In genomic region chr16:69761983-69762842, GRCh38 we compare ENCODE assay signal across 8 cellular contexts. TPM values are rescaled to one million over a fixed set of nuclear protein-coding genes. Genes with fewer than 3 reads are reported as not detected.
DNase-seq lines count a peak whose midpoint lies in the region; ATAC-seq and TF ChIP-seq lines count a peak whose summit lies in the region.

Gene WWP2 (plus strand): TSS chr16:69762332. CDS start chr16:69787011, 24,679 bp downstream.

- H3K36me3 ChIP-seq in ACC112 (ENCODE audit: insufficient read depth, low read length): no peaks in the 10 kb centered on the region
- no peaks in the 10 kb centered on the region for H3K36me3 ChIP-seq in colonic mucosa

- no peak for TF ChIP-seq CTCF in colonic mucosa (IDR thresholded peaks at IDR 0.05)

- peak within 1 kb of the TSS; percentile 96 to 99 for H3K9ac ChIP-seq in colonic mucosa (ENCODE audit: low read depth in 2 of 2, low read length in 2 of 2)

- H3K4me3 ChIP-seq in ACC112 (ENCODE audit: low read depth, low read length) (peak within 1 kb of the TSS; percentile 98), colonic mucosa (peak within 1 kb of the TSS; percentile 91)

- H2AFZ ChIP-seq in ACC112 (ENCODE audit: low read length, unreplicated experiment): peak within 1 kb of the TSS; percentile 96

- intact Hi-C loops in activated CD4-positive, alpha-beta T cell treated with anti-CD3 and anti-CD28 coated beads, Interleukin-2, amount 10 ng/mL, durations not matched to agents 24 days and 14 days (cut with micrococcal nuclease): loop anchor here (1.0 to 5.0 kb wide), 2 partner anchors 8 to 195 kb away; partner anchors contain the start of genes NFAT5 and NOB1
- intact Hi-C loops in colonic mucosa (cut with DNase I): no loop called here

- no peaks in the 10 kb centered on the region for H3K9me3 ChIP-seq in colonic mucosa

- H3K27me3 Mint-ChIP-seq in activated CD4-positive, alpha-beta T cell treated with anti-CD3 and anti-CD28 coated beads, Interleukin-2, amount 10 ng/mL, durations not matched to agents 24 days and 14 days: no peaks in the 10 kb centered on the region

- DNase-seq in NCI-H460 (ENCODE audit: extremely low read depth, low read depth): peak; percentile 38
- DNase-seq in activated CD4-positive, alpha-beta T cell treated with anti-CD3 and anti-CD28 coated beads, Interleukin-2, amount 10 ng/mL, durations not matched to agents 24 days and 14 days: peak; percentile 92
- DNase-seq in colonic mucosa: peak; percentile 75
- peak; percentile 96 for DNase-seq in left kidney (ENCODE audit: low read depth, low spot score)
- peak; percentile 74 for DNase-seq in stimulated activated CD4-positive, alpha-beta T cell treated with anti-CD3 and anti-CD28 coated beads, Interleukin-1b, Interleukin-23, amount 100 ng/mL, for 48 hours

- H3K36me3 Mint-ChIP-seq in activated CD4-positive, alpha-beta T cell treated with anti-CD3 and anti-CD28 coated beads, Interleukin-2, amount 10 ng/mL, durations not matched to agents 24 days and 14 days (ENCODE audit: low read depth): peaks cover 16% of the 10 kb centered on the region

- H3K79me2 ChIP-seq in ACC112 (ENCODE audit: control insufficient read depth, insufficient read depth, low read length, unreplicated experiment): peaks cover 9% of the 10 kb centered on the region

- H3K9me3 Mint-ChIP-seq in activated CD4-positive, alpha-beta T cell treated with anti-CD3 and anti-CD28 coated beads, Interleukin-2, amount 10 ng/mL, durations not matched to agents 24 days and 14 days: no peaks in the 10 kb centered on the region

- peak within 1 kb of the TSS; percentile 71 for H3K27ac ChIP-seq in ACC112 (ENCODE audit: low read depth, low read length)
- peak within 1 kb of the TSS; percentile 90 for H3K27ac ChIP-seq in colonic mucosa

- peak within 1 kb of the TSS; percentile 95 for H3K27ac Mint-ChIP-seq in activated CD4-positive, alpha-beta T cell treated with anti-CD3 and anti-CD28 coated beads, Interleukin-2, amount 10 ng/mL, durations not matched to agents 24 days and 14 days

- H3K4me1 ChIP-seq in ACC112 (ENCODE audit: control insufficient read depth, insufficient read depth, low read length, unreplicated experiment) (peaks cover 9% of the 10 kb centered on the region), colonic mucosa (peaks cover 4% of the 10 kb centered on the region)

- H3K4me1 Mint-ChIP-seq in activated CD4-positive, alpha-beta T cell treated with anti-CD3 and anti-CD28 coated beads, Interleukin-2, amount 10 ng/mL, durations not matched to agents 24 days and 14 days: peaks cover 22% of the 10 kb centered on the region

- H3K27me3 ChIP-seq in ACC112 (ENCODE audit: insufficient read depth, low read length): no peaks in the 10 kb centered on the region
- no peaks in the 10 kb centered on the region for H3K27me3 ChIP-seq in colonic mucosa

- peak; percentile 64 for ATAC-seq in HG03095 (IDR thresholded peaks at IDR 0.05; ENCODE audit: unreplicated experiment)

- peak; percentile 75 for TF ChIP-seq POLR2A in GM18526 (IDR thresholded peaks at IDR 0.05; ENCODE audit: extremely low read depth, insufficient read length)

- H3K4me3 Mint-ChIP-seq in activated CD4-positive, alpha-beta T cell treated with anti-CD3 and anti-CD28 coated beads, Interleukin-2, amount 10 ng/mL, durations not matched to agents 24 days and 14 days: peak within 1 kb of the TSS; percentile 94

RNA-seq across cellular contexts. Expression of gene WWP2, which starts in this region (rescaled TPM):
- total RNA-seq in NCI-H460 (2014; rRNA removed; shearing (Covaris generic)): 20.7 and 21.7 TPM in 2 replicates
- 11.5 and 16.6 TPM in 2 replicates for polyA plus RNA-seq in NCI-H460 (2014; cell fraction: nucleus; rRNA removed)
- 51.7 and 57.5 TPM in 2 replicates for total RNA-seq in activated CD4-positive, alpha-beta T cell treated with anti-CD3 and anti-CD28 coated beads, Interleukin-2, amount 10 ng/mL, durations not matched to agents 24 days and 14 days
- total RNA-seq in colonic mucosa: 100 to 1,000 TPM in 1 of 2 donors, 10 to 100 TPM in 1; 73.2 to 102 TPM

Comparison
In these comparisons a context has a peak if more than half of its experiments do, and no peak if none do; other contexts are left out.
1. Peak in every context shown above with its lines: DNase-seq, ATAC-seq, H3K4me3 ChIP-seq and H3K27ac ChIP-seq.
2. DNase-seq: peak in every context shown above with its lines; median percentile 96 in left kidney; 92 in activated CD4-positive, alpha-beta T cell treated with anti-CD3 and anti-CD28 coated beads, Interleukin-2, amount 10 ng/mL, durations not matched to agents 24 days and 14 days; 75 in colonic mucosa; 74 in stimulated activated CD4-positive, alpha-beta T cell treated with anti-CD3 and anti-CD28 coated beads, Interleukin-1b, Interleukin-23, amount 100 ng/mL, for 48 hours; 38 in NCI-H460.